1 cellular context compared by ENCODE assay signal in genomic region chr2:69436937-69437750, GRCh38.
TF ChIP-seq lines count a peak whose summit lies in the region.

TSS of gene NFU1 (minus strand) at chr2:69437435. CDS start at chr2:69437422, 13 bp downstream.

TF ChIP-seq in HEK293, 187 proteins besides CTCF, POLR2A, EP300 and RAD21 (continued from another document and continues in another):
- 0 out of 2 replicates have a peak, but pooled peaks have one; percentile 43 for TF ChIP-seq ZNF449 (tag by site-specific recombination; IDR thresholded peaks at IDR 0.05)
- TF ChIP-seq ZNF175 (tag by site-specific recombination; IDR thresholded peaks at IDR 0.05), result no peak
- 0 out of 2 replicates have a peak, but pooled peaks have one; percentile 49 for TF ChIP-seq KLF9 (tag by site-specific recombination; IDR thresholded peaks at IDR 0.05; ENCODE audit: low read depth)
- TF ChIP-seq GFI1B (tag by site-specific recombination; IDR thresholded peaks at IDR 0.05), result no peak
- TF ChIP-seq ZNF514 (tag by site-specific recombination; IDR thresholded peaks at IDR 0.05), result no peak
- no peak for TF ChIP-seq ZNF561 (tag by site-specific recombination; IDR thresholded peaks at IDR 0.05; ENCODE audit: borderline replicate concordance)
- no peak for TF ChIP-seq ZNF48 (tag by site-specific recombination; IDR thresholded peaks at IDR 0.05)
- TF ChIP-seq ZBTB8A (tag by site-specific recombination; IDR thresholded peaks at IDR 0.05), result peak; percentile 32; the same call in 1 of the 2 replicates
- TF ChIP-seq AEBP2 (tag by site-specific recombination; IDR thresholded peaks at IDR 0.05; ENCODE audit: borderline replicate concordance), result no peak
- no peak for TF ChIP-seq ZNF521 (tag by site-specific recombination; IDR thresholded peaks at IDR 0.05)
- no peak for TF ChIP-seq ZNF433 (tag by site-specific recombination; IDR thresholded peaks at IDR 0.05; ENCODE audit: low read depth)
- no peak for TF ChIP-seq ZNF37A (tag by site-specific recombination; IDR thresholded peaks at IDR 0.05)
- peak; percentile 93 for TF ChIP-seq ZBTB17 (tag by site-specific recombination; IDR thresholded peaks at IDR 0.05)
- TF ChIP-seq REPIN1 (tag by site-specific recombination; IDR thresholded peaks at IDR 0.05; ENCODE audit: low read depth), result 0 out of 2 replicates have a peak, but pooled peaks have one; percentile 44
- no peak for TF ChIP-seq ZNF16 (tag by site-specific recombination; IDR thresholded peaks at IDR 0.05; ENCODE audit: low read depth)
- TF ChIP-seq ZNF585B (tag by site-specific recombination; IDR thresholded peaks at IDR 0.05), result no peak; the same call in 1 of the 2 replicates
- no peak for TF ChIP-seq ZNF404 (tag by site-specific recombination; IDR thresholded peaks at IDR 0.05)
- no peak for TF ChIP-seq MYNN (tag by site-specific recombination; IDR thresholded peaks at IDR 0.05; ENCODE audit: borderline replicate concordance)
- TF ChIP-seq ZNF660 (tag by site-specific recombination; IDR thresholded peaks at IDR 0.05), result peak; percentile 71
- no peak for TF ChIP-seq GLI2 (tag by site-specific recombination; IDR thresholded peaks at IDR 0.05; ENCODE audit: borderline replicate concordance, low read depth)
- peak; percentile 88 for TF ChIP-seq YY2 (tag by site-specific recombination; IDR thresholded peaks at IDR 0.05)
- no peak for TF ChIP-seq ZNF138 (tag by site-specific recombination; IDR thresholded peaks at IDR 0.05; ENCODE audit: borderline replicate concordance)
- no peak for TF ChIP-seq TSHZ1 (tag by site-specific recombination; IDR thresholded peaks at IDR 0.05; ENCODE audit: borderline replicate concordance)
- peak; percentile 52; the same call in 1 of the 2 replicates for TF ChIP-seq SCRT2 (tag by site-specific recombination; IDR thresholded peaks at IDR 0.05)
- TF ChIP-seq ZBTB1 (tag by site-specific recombination; IDR thresholded peaks at IDR 0.05), result no peak
- TF ChIP-seq ZNF394 (tag by site-specific recombination; IDR thresholded peaks at IDR 0.05; ENCODE audit: borderline replicate concordance), result no peak; the same call in 1 of the 2 replicates
- no peak for TF ChIP-seq ZFP3 (tag by site-specific recombination; IDR thresholded peaks at IDR 0.05; ENCODE audit: low read depth)
- TF ChIP-seq ZNF223 (tag by site-specific recombination; IDR thresholded peaks at IDR 0.05), result no peak
- no peak for TF ChIP-seq ZNF2 (tag by site-specific recombination; IDR thresholded peaks at IDR 0.05)
- TF ChIP-seq ZNF558 (tag by site-specific recombination; IDR thresholded peaks at IDR 0.05), result no peak
- no peak for TF ChIP-seq ZNF677 (tag by site-specific recombination; IDR thresholded peaks at IDR 0.05)
- TF ChIP-seq ZSCAN18 (tag by site-specific recombination; IDR thresholded peaks at IDR 0.05), result no peak
- no peak for TF ChIP-seq BCL11B (tag by site-specific recombination; IDR thresholded peaks at IDR 0.05; ENCODE audit: low read depth)
- no peak for TF ChIP-seq OSR2 (tag by site-specific recombination; IDR thresholded peaks at IDR 0.05)
- TF ChIP-seq ZBTB49 (tag by site-specific recombination; IDR thresholded peaks at IDR 0.05; ENCODE audit: low read depth), result no peak
- TF ChIP-seq ZNF280D (tag by site-specific recombination; IDR thresholded peaks at IDR 0.05), result no peak
- TF ChIP-seq ZFP69B (tag by site-specific recombination; IDR thresholded peaks at IDR 0.05), result no peak
- TF ChIP-seq KLF10 (tag by site-specific recombination; IDR thresholded peaks at IDR 0.05), result no peak
- no peak for TF ChIP-seq ZNF302 (tag by site-specific recombination; IDR thresholded peaks at IDR 0.05; ENCODE audit: low read depth)
- TF ChIP-seq ZNF157 (tag by site-specific recombination; IDR thresholded peaks at IDR 0.05), result no peak
- TF ChIP-seq WT1 (tag by site-specific recombination; IDR thresholded peaks at IDR 0.05), result no peak
- 0 out of 2 replicates have a peak, but pooled peaks have one; percentile 4 for TF ChIP-seq ZNF146 (tag by site-specific recombination; IDR thresholded peaks at IDR 0.05)
- TF ChIP-seq ZNF600 (tag by site-specific recombination; IDR thresholded peaks at IDR 0.05), result peak; percentile 82
- TF ChIP-seq ZNF548 (tag by site-specific recombination; IDR thresholded peaks at IDR 0.05), result no peak
- TF ChIP-seq HOXD13 (CRISPR knock-in tag; IDR thresholded peaks at IDR 0.05; ENCODE audit: borderline replicate concordance), result no peak
- no peak for TF ChIP-seq SETDB1 (IDR thresholded peaks at IDR 0.05; ENCODE audit: insufficient read length, low read length)
- TF ChIP-seq ZNF560 (tag by site-specific recombination; IDR thresholded peaks at IDR 0.05; ENCODE audit: borderline replicate concordance), result no peak
- no peak for TF ChIP-seq ZNF843 (tag by site-specific recombination; IDR thresholded peaks at IDR 0.05)
- no peak for TF ChIP-seq ZNF571 (tag by site-specific recombination; IDR thresholded peaks at IDR 0.05)
- no peak for TF ChIP-seq ZNF280C (tag by site-specific recombination; IDR thresholded peaks at IDR 0.05)
- TF ChIP-seq ZFHX2 (tag by site-specific recombination; conservative IDR thresholded peaks at IDR 0.05), result peak; percentile 24; the same call in 1 of the 2 replicates
- TF ChIP-seq ZNF664 (tag by site-specific recombination; IDR thresholded peaks at IDR 0.05), result no peak
- no peak for TF ChIP-seq ZNF24 (tag by site-specific recombination; IDR thresholded peaks at IDR 0.05)
- peak; percentile 38; the same call in 1 of the 2 replicates for TF ChIP-seq ZSCAN4 (tag by site-specific recombination; IDR thresholded peaks at IDR 0.05)
- TF ChIP-seq SP7 (tag by site-specific recombination; IDR thresholded peaks at IDR 0.05), result peak; percentile 70
